ENCODE assay signal across 9 cellular contexts in genomic region chr12:99529966-99530365, GRCh38.
DNase-seq lines count a peak whose midpoint lies in the region; ATAC-seq lines count a peak whose summit lies in the region.
"Had no signal": no experiment of that assay in that cellular context is flagged by ENCODE, and none has a peak within 500 bp of the region (broad histone marks: within the 10 kb centered on the region; RNA-seq: fewer than 3 reads in every experiment).

No MANE protein-coding gene starts in this region.

- no peaks in the 10 kb centered on the region; the same call in 1 of the 2 replicates for H3K36me3 ChIP-seq in Karpas-422 (ENCODE audit: insufficient read depth, low read length)
- H3K36me3 ChIP-seq: sigmoid colon had no signal

- DNase-seq in Karpas-422 (no peak), Right ventricle myocardium superior (no peak), immature natural killer cell (no peak)
- no peak for DNase-seq in stimulated activated effector memory CD8-positive, alpha-beta T cell treated with anti-CD3 and anti-CD28 coated beads, Interleukin-12 subunit alpha, Interleukin-12 subunit beta, amount 100 ng/mL, for 72 hours (ENCODE audit: low spot score in 2 of 2)
- DNase-seq in activated T-helper 2 cell treated with anti-CD3 and anti-CD28 coated beads, Interferon-gamma antibody, Interleukin-2, Interleukin-4, amounts not matched to agents 10 μg/mL and 5 μg/mL and 100 μg/mL, durations not matched to agents 14 hours and 24 hours and 36 hours (ENCODE audit: low spot score): no peak
- DNase-seq: NCI-H2081 treated with DMSO at 0.1 percent for 48 hours, sigmoid colon had no signal

- no peaks in the 10 kb centered on the region for H3K9me2 ChIP-seq in Karpas-422 (replicated peaks; ENCODE audit: insufficient read depth, low read length)

- no peak overlapping the region for H3K27ac Mint-ChIP-seq in stimulated activated effector memory CD8-positive, alpha-beta T cell treated with anti-CD3 and anti-CD28 coated beads, Interleukin-12 subunit alpha, Interleukin-12 subunit beta, amount 100 ng/mL, for 72 hours
- no peak overlapping the region for H3K27ac Mint-ChIP-seq in immature natural killer cell
- no peak overlapping the region for H3K27ac Mint-ChIP-seq in activated T-helper 2 cell treated with anti-CD3 and anti-CD28 coated beads, Interferon-gamma antibody, Interleukin-2, Interleukin-4, amounts not matched to agents 10 μg/mL and 5 μg/mL and 100 μg/mL, durations not matched to agents 14 hours and 24 hours and 36 hours

- H3K9ac ChIP-seq in Karpas-422 (ENCODE audit: low read length): no peak overlapping the region

- no peaks in the 10 kb centered on the region for H3K27me3 Mint-ChIP-seq in immature natural killer cell (ENCODE audit: low read depth in 3 of 3)
- no peaks in the 10 kb centered on the region for H3K27me3 Mint-ChIP-seq in activated T-helper 2 cell treated with anti-CD3 and anti-CD28 coated beads, Interferon-gamma antibody, Interleukin-2, Interleukin-4, amounts not matched to agents 10 μg/mL and 5 μg/mL and 100 μg/mL, durations not matched to agents 14 hours and 24 hours and 36 hours (ENCODE audit: low read depth)

- H3K79me2 ChIP-seq in Karpas-422 (ENCODE audit: low read length): no peaks in the 10 kb centered on the region

- peaks cover 20% of the 10 kb centered on the region for H3K4me1 ChIP-seq in Karpas-422 (ENCODE audit: low read length)
- H3K4me1 ChIP-seq: sigmoid colon had no signal

- no peak overlapping the region for H3K4me3 ChIP-seq in Karpas-422 (ENCODE audit: low read length)
- H3K4me3 ChIP-seq: sigmoid colon had no signal

- peak overlapping the region; percentile 70 for H2AFZ ChIP-seq in Karpas-422 (ENCODE audit: low read length)

- H3K27me3 ChIP-seq in Karpas-422 (ENCODE audit: low read length): peaks cover 5% of the 10 kb centered on the region; the same call in 1 of the 2 replicates
- H3K27me3 ChIP-seq: sigmoid colon had no signal

- H3K9me3 Mint-ChIP-seq in stimulated activated effector memory CD8-positive, alpha-beta T cell treated with anti-CD3 and anti-CD28 coated beads, Interleukin-12 subunit alpha, Interleukin-12 subunit beta, amount 100 ng/mL, for 72 hours: peaks cover 3% of the 10 kb centered on the region
- peaks cover 6 to 21% (median 13%) of the 10 kb centered on the region in 6 donors for H3K9me3 Mint-ChIP-seq in immature natural killer cell
- H3K9me3 Mint-ChIP-seq in activated T-helper 2 cell treated with anti-CD3 and anti-CD28 coated beads, Interferon-gamma antibody, Interleukin-2, Interleukin-4, amounts not matched to agents 10 μg/mL and 5 μg/mL and 100 μg/mL, durations not matched to agents 14 hours and 24 hours and 36 hours: peaks cover 5% of the 10 kb centered on the region

- no peaks in the 10 kb centered on the region for H3K4me1 Mint-ChIP-seq in stimulated activated effector memory CD8-positive, alpha-beta T cell treated with anti-CD3 and anti-CD28 coated beads, Interleukin-12 subunit alpha, Interleukin-12 subunit beta, amount 100 ng/mL, for 72 hours
- H3K4me1 Mint-ChIP-seq in immature natural killer cell: no peaks in the 10 kb centered on the region
- no peaks in the 10 kb centered on the region for H3K4me1 Mint-ChIP-seq in activated T-helper 2 cell treated with anti-CD3 and anti-CD28 coated beads, Interferon-gamma antibody, Interleukin-2, Interleukin-4, amounts not matched to agents 10 μg/mL and 5 μg/mL and 100 μg/mL, durations not matched to agents 14 hours and 24 hours and 36 hours (ENCODE audit: low read depth)

- no peaks in the 10 kb centered on the region for H4K20me1 ChIP-seq in Karpas-422 (ENCODE audit: insufficient read depth, low read depth, low read length)

- no peak overlapping the region for H3K27ac ChIP-seq in Karpas-422 (ENCODE audit: low read length)
- H3K27ac ChIP-seq: sigmoid colon had no signal

- intact Hi-C loops in Right ventricle myocardium superior (cut with DNase I): no loop called here
- intact Hi-C loops in activated T-helper 2 cell treated with anti-CD3 and anti-CD28 coated beads, Interferon-gamma antibody, Interleukin-2, Interleukin-4, amounts not matched to agents 10 μg/mL and 5 μg/mL and 100 μg/mL, durations not matched to agents 14 hours and 24 hours and 36 hours (cut with micrococcal nuclease): no loop called here

- no peak overlapping the region for H3K4me3 Mint-ChIP-seq in stimulated activated effector memory CD8-positive, alpha-beta T cell treated with anti-CD3 and anti-CD28 coated beads, Interleukin-12 subunit alpha, Interleukin-12 subunit beta, amount 100 ng/mL, for 72 hours
- H3K4me3 Mint-ChIP-seq in immature natural killer cell: no peak overlapping the region
- no peak overlapping the region for H3K4me3 Mint-ChIP-seq in activated T-helper 2 cell treated with anti-CD3 and anti-CD28 coated beads, Interferon-gamma antibody, Interleukin-2, Interleukin-4, amounts not matched to agents 10 μg/mL and 5 μg/mL and 100 μg/mL, durations not matched to agents 14 hours and 24 hours and 36 hours (ENCODE audit: low read depth)

- H3K9me3 ChIP-seq in Karpas-422 (ENCODE audit: low read length): no peaks in the 10 kb centered on the region
- H3K9me3 ChIP-seq: sigmoid colon had no signal

- ATAC-seq in GM19035 (IDR thresholded peaks at IDR 0.05; ENCODE audit: unreplicated experiment) (peak; percentile 97), HG02798 (IDR thresholded peaks at IDR 0.05; ENCODE audit: poor library complexity, unreplicated experiment) (peak; percentile 95), Right ventricle myocardium superior (ENCODE audit: poor library complexity) (no peak)
- ATAC-seq in stimulated activated effector memory CD8-positive, alpha-beta T cell treated with anti-CD3 and anti-CD28 coated beads, Interleukin-12 subunit alpha, Interleukin-12 subunit beta, amount 100 ng/mL, for 72 hours: peak; percentile 8

- H3K4me2 ChIP-seq in Karpas-422 (ENCODE audit: low read depth, low read length, poor library complexity, severe bottlenecking): peak overlapping the region; percentile 6

- no peaks in the 10 kb centered on the region for H3K36me3 Mint-ChIP-seq in stimulated activated effector memory CD8-positive, alpha-beta T cell treated with anti-CD3 and anti-CD28 coated beads, Interleukin-12 subunit alpha, Interleukin-12 subunit beta, amount 100 ng/mL, for 72 hours
- no peaks in the 10 kb centered on the region for H3K36me3 Mint-ChIP-seq in immature natural killer cell
- H3K36me3 Mint-ChIP-seq in activated T-helper 2 cell treated with anti-CD3 and anti-CD28 coated beads, Interferon-gamma antibody, Interleukin-2, Interleukin-4, amounts not matched to agents 10 μg/mL and 5 μg/mL and 100 μg/mL, durations not matched to agents 14 hours and 24 hours and 36 hours (ENCODE audit: low read depth): no peaks in the 10 kb centered on the region
